ENCODE assay signal across 11 cellular contexts in the genomic region with DNA sequence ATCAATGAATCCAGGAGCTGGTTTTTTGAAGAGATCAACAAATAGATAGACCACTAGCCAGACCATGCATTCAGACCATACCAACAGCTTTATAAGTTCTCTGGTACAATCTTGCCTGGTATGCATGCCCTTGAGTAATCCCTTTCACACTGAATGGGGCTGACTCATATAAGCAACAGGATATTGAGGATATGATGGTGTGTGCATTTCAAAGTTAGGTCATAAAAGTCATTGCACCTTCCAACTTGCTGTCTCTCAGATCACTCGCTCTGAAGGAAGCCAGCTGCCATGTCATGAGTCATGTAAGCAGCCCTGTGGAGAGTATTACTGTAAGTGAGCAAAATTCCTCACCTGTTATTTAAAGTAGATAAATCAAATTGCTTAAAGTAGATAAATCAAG. TPM values are rescaled to one million over a fixed set of nuclear protein-coding genes. Genes with fewer than 3 reads are reported as not detected.
DNase-seq lines count a peak whose midpoint lies in the region; ATAC-seq lines count a peak whose summit lies in the region.
"Had no signal": no experiment of that assay in that cellular context is flagged by ENCODE, and none has a peak within 500 bp of the region (broad histone marks: within the 10 kb centered on the region; RNA-seq: fewer than 3 reads in every experiment).

No MANE protein-coding gene starts in this region.

- intact Hi-C loops in left colon (cut with DNase I, micrococcal nuclease), result no loop called here

- peaks cover 9 to 14% of the 10 kb centered on the region in 2 experiments for H3K9me3 ChIP-seq in CD4-positive, CD25-positive, alpha-beta regulatory T cell (ENCODE audit: control insufficient read depth in 2 of 2, low read length in 2 of 2)

- H3K36me3 Mint-ChIP-seq in CD4-positive, CD25-positive, alpha-beta regulatory T cell, result no peaks in the 10 kb centered on the region

- no peaks in the 10 kb centered on the region for H3K4me1 ChIP-seq in CD4-positive, CD25-positive, alpha-beta regulatory T cell (ENCODE audit: control insufficient read depth, insufficient read depth, low read length, poor library complexity, severe bottlenecking)

- H3K27me3 Mint-ChIP-seq in CD4-positive, CD25-positive, alpha-beta regulatory T cell, result peaks cover 58% of the 10 kb centered on the region

- peaks cover 0 to 6% (median 3%) of the 10 kb centered on the region in 4 donors for H3K4me1 Mint-ChIP-seq in CD4-positive, CD25-positive, alpha-beta regulatory T cell
- H3K4me1 Mint-ChIP-seq: stimulated activated memory B cell treated with anti-CD40 and anti-IgM and Interleukin-4, amounts not matched to agents 10 μg/mL and 1 μg/mL and 100 μg/mL, for 72 hours had no signal

- peak; percentile 53 to 69 for ATAC-seq in CD4-positive, CD25-positive, alpha-beta regulatory T cell (ENCODE audit: low read depth in 2 of 2)
- ATAC-seq in left colon (peak; percentile 88), HG02973 (IDR thresholded peaks at IDR 0.05; ENCODE audit: unreplicated experiment) (no peak), GM21360 (IDR thresholded peaks at IDR 0.05; ENCODE audit: unreplicated experiment) (no peak)
- ATAC-seq: stimulated activated memory B cell treated with anti-CD40 and anti-IgM and Interleukin-4, amounts not matched to agents 10 μg/mL and 1 μg/mL and 100 μg/mL, for 72 hours had no signal

- H3K27me3 ChIP-seq in CD4-positive, CD25-positive, alpha-beta regulatory T cell (ENCODE audit: control insufficient read depth, insufficient read depth, low read length), result peaks cover 20% of the 10 kb centered on the region

- no peak overlapping the region for H3K4me3 ChIP-seq in CD4-positive, CD25-positive, alpha-beta regulatory T cell (ENCODE audit: low read depth, low read length)

- no peak overlapping the region for H3K27ac Mint-ChIP-seq in CD4-positive, CD25-positive, alpha-beta regulatory T cell
- H3K27ac Mint-ChIP-seq: stimulated activated memory B cell treated with anti-CD40 and anti-IgM and Interleukin-4, amounts not matched to agents 10 μg/mL and 1 μg/mL and 100 μg/mL, for 72 hours had no signal

- H3K36me3 ChIP-seq in CD4-positive, CD25-positive, alpha-beta regulatory T cell (ENCODE audit: control insufficient read depth, insufficient read depth, low read length), result no peaks in the 10 kb centered on the region

- H3K27ac ChIP-seq in CD4-positive, CD25-positive, alpha-beta regulatory T cell (ENCODE audit: insufficient read depth, low read length, poor library complexity, severe bottlenecking), result no peak overlapping the region

- no peak overlapping the region for H3K4me3 Mint-ChIP-seq in CD4-positive, CD25-positive, alpha-beta regulatory T cell
- H3K4me3 Mint-ChIP-seq: neural crest cell; stimulated activated memory B cell treated with anti-CD40 and anti-IgM and Interleukin-4, amounts not matched to agents 10 μg/mL and 1 μg/mL and 100 μg/mL, for 72 hours had no signal

- peak in 1 of 3 donors; percentile 21 for DNase-seq in CD4-positive, CD25-positive, alpha-beta regulatory T cell
- DNase-seq in HK-2 (ENCODE audit: unreplicated experiment), result peak; percentile 14
- peak; percentile 17 for DNase-seq in amniotic stem cell (lab: John Stamatoyannopoulos, UW)
- DNase-seq in left colon, result no peak
- DNase-seq in NCI-H2081 (lab: John Stamatoyannopoulos, UW), result no peak
- DNase-seq in stimulated activated CD4-positive, alpha-beta T cell treated with anti-CD3 and anti-CD28 coated beads, Interleukin-15, amount 100 ng/mL, for 24 hours, result no peak
- DNase-seq: NCI-H69 had no signal

- peaks cover 4 to 33% (median 12%) of the 10 kb centered on the region in 7 donors for H3K9me3 Mint-ChIP-seq in CD4-positive, CD25-positive, alpha-beta regulatory T cell

RNA-seq across cellular contexts. Expression of gene OR6J1, which starts 45.0 kb away (rescaled TPM):
- total RNA-seq in CD4-positive, CD25-positive, alpha-beta regulatory T cell, result not detected
- not detected for polyA plus RNA-seq in CD4-positive, CD25-positive, alpha-beta regulatory T cell
- total RNA-seq in left colon, result not detected
- total RNA-seq: neural crest cell had no signal

Comparison
In these comparisons a context has a peak if more than half of its experiments do, and no peak if none do; other contexts are left out.
1. ATAC-seq: peak in CD4-positive, CD25-positive, alpha-beta regulatory T cell (2 of 2) and left colon (single experiment); none in HG02973 (single experiment) and GM21360 (single experiment).
2. DNase-seq: peak in HK-2 (single experiment) and amniotic stem cell (single experiment); none in left colon (0 of 2), NCI-H2081 (0 of 2) and stimulated activated CD4-positive, alpha-beta T cell treated with anti-CD3 and anti-CD28 coated beads, Interleukin-15, amount 100 ng/mL, for 24 hours (single experiment).